In genomic region chrX:65783746-65784145, GRCh38 we compare ENCODE assay signal across 24 cellular contexts.
DNase-seq lines count a peak whose midpoint lies in the region; ATAC-seq, FAIRE-seq and TF ChIP-seq lines count a peak whose summit lies in the region.
"Had no signal": no experiment of that assay in that cellular context is flagged by ENCODE, and none has a peak within 500 bp of the region (broad histone marks: within the 10 kb centered on the region; RNA-seq: fewer than 3 reads in every experiment).

No MANE protein-coding gene starts in this region.

- no peaks in the 10 kb centered on the region for H3K27me3 Mint-ChIP-seq in activated T-helper 1 cell treated with anti-CD3 and anti-CD28 coated beads, Interleukin-12 subunit alpha, Interleukin-12 subunit beta, Interleukin-2, Interleukin-4 antibody, amounts not matched to agents 30 ng/mL and 10 ng/mL and 1 ng/mL, durations not matched to agents 14 hours and 24 hours and 36 hours (ENCODE audit: insufficient read depth)
- H3K27me3 Mint-ChIP-seq: activated naive CD8-positive, alpha-beta T cell treated with anti-CD3 and anti-CD28 coated beads, Interleukin-2, amount 10 ng/mL, durations not matched to agents 7 days and 5 days; CD4-positive, CD25-positive, alpha-beta regulatory T cell; central memory CD8-positive, alpha-beta T cell; type B pancreatic cell had no signal

- no peak for TF ChIP-seq POLR2A in GM12892 (IDR thresholded peaks at IDR 0.05; ENCODE audit: low read depth, low read length)

- H3K36me3 Mint-ChIP-seq in activated T-helper 1 cell treated with anti-CD3 and anti-CD28 coated beads, Interleukin-12 subunit alpha, Interleukin-12 subunit beta, Interleukin-2, Interleukin-4 antibody, amounts not matched to agents 30 ng/mL and 10 ng/mL and 1 ng/mL, durations not matched to agents 14 hours and 24 hours and 36 hours (ENCODE audit: low read depth): no peaks in the 10 kb centered on the region
- H3K36me3 Mint-ChIP-seq: activated naive CD8-positive, alpha-beta T cell treated with anti-CD3 and anti-CD28 coated beads, Interleukin-2, amount 10 ng/mL, durations not matched to agents 7 days and 5 days; CD4-positive, CD25-positive, alpha-beta regulatory T cell; type B pancreatic cell had no signal

- H3K27ac Mint-ChIP-seq in activated T-helper 1 cell treated with anti-CD3 and anti-CD28 coated beads, Interleukin-12 subunit alpha, Interleukin-12 subunit beta, Interleukin-2, Interleukin-4 antibody, amounts not matched to agents 30 ng/mL and 10 ng/mL and 1 ng/mL, durations not matched to agents 14 hours and 24 hours and 36 hours: peak overlapping the region; percentile 70
- H3K27ac Mint-ChIP-seq: activated naive CD8-positive, alpha-beta T cell treated with anti-CD3 and anti-CD28 coated beads, Interleukin-2, amount 10 ng/mL, durations not matched to agents 7 days and 5 days; CD4-positive, CD25-positive, alpha-beta regulatory T cell; type B pancreatic cell had no signal

- peak overlapping the region; percentile 22 for H3K4me3 Mint-ChIP-seq in activated T-helper 1 cell treated with anti-CD3 and anti-CD28 coated beads, Interleukin-12 subunit alpha, Interleukin-12 subunit beta, Interleukin-2, Interleukin-4 antibody, amounts not matched to agents 30 ng/mL and 10 ng/mL and 1 ng/mL, durations not matched to agents 14 hours and 24 hours and 36 hours
- H3K4me3 Mint-ChIP-seq: activated naive CD8-positive, alpha-beta T cell treated with anti-CD3 and anti-CD28 coated beads, Interleukin-2, amount 10 ng/mL, durations not matched to agents 7 days and 5 days; CD4-positive, CD25-positive, alpha-beta regulatory T cell; central memory CD8-positive, alpha-beta T cell; neural crest cell; type B pancreatic cell had no signal

- H3K9me3 Mint-ChIP-seq in activated T-helper 1 cell treated with anti-CD3 and anti-CD28 coated beads, Interleukin-12 subunit alpha, Interleukin-12 subunit beta, Interleukin-2, Interleukin-4 antibody, amounts not matched to agents 30 ng/mL and 10 ng/mL and 1 ng/mL, durations not matched to agents 14 hours and 24 hours and 36 hours: no peaks in the 10 kb centered on the region
- H3K9me3 Mint-ChIP-seq: activated naive CD8-positive, alpha-beta T cell treated with anti-CD3 and anti-CD28 coated beads, Interleukin-2, amount 10 ng/mL, durations not matched to agents 7 days and 5 days; central memory CD8-positive, alpha-beta T cell; neural crest cell; type B pancreatic cell had no signal

- FAIRE-seq in GM12892 (lab: Jason Lieb, UNC): peak; percentile 30
- FAIRE-seq: endothelial cell of umbilical vein had no signal

- no peak for DNase-seq in GM12892 (ENCODE audit: insufficient read length)
- no peak for DNase-seq in activated T-helper 1 cell treated with anti-CD3 and anti-CD28 coated beads, Interleukin-12 subunit alpha, Interleukin-12 subunit beta, Interleukin-2, Interleukin-4 antibody, amounts not matched to agents 30 ng/mL and 10 ng/mL and 1 ng/mL, durations not matched to agents 14 hours and 24 hours and 36 hours (ENCODE audit: low spot score)
- no peak for DNase-seq in nucleus accumbens (lab: John Stamatoyannopoulos, UW)
- DNase-seq in NCI-H510A treated with DMSO at 0.1 percent for 48 hours (lab: John Stamatoyannopoulos, UW): no peak
- DNase-seq in AG20443 (ENCODE audit: low spot score): no peak
- DNase-seq: activated CD4-positive, alpha-beta T cell treated with anti-CD3 and anti-CD28 coated beads for 4 hours; activated naive CD8-positive, alpha-beta T cell treated with anti-CD3 and anti-CD28 coated beads, Interleukin-2, amount 10 ng/mL, durations not matched to agents 7 days and 5 days; CD4-positive, CD25-positive, alpha-beta regulatory T cell; DMS 273 treated with DMSO at 0.1 percent for 48 hours; GOT3; IMR-90; kidney glomerular epithelial cell; NCI-H1048; NCI-H187 treated with DMSO at 0.1 percent for 48 hours; NCI-H69; posterior cingulate gyrus; right lobe of liver had no signal

- intact Hi-C loops in activated T-helper 1 cell treated with anti-CD3 and anti-CD28 coated beads, Interleukin-12 subunit alpha, Interleukin-12 subunit beta, Interleukin-2, Interleukin-4 antibody, amounts not matched to agents 30 ng/mL and 10 ng/mL and 1 ng/mL, durations not matched to agents 14 hours and 24 hours and 36 hours (cut with micrococcal nuclease): loop anchor here (1.0 to 2.0 kb wide), 2 partner anchors 21 to 33 kb away; no protein-coding TSS in a partner anchor

- peak; percentile 58 for ATAC-seq in GM19023 (IDR thresholded peaks at IDR 0.05; ENCODE audit: unreplicated experiment)
- ATAC-seq in HG02759 (IDR thresholded peaks at IDR 0.05; ENCODE audit: unreplicated experiment): peak; percentile 56
- ATAC-seq in GM19324 (IDR thresholded peaks at IDR 0.05; ENCODE audit: low FRiP score, unreplicated experiment): no peak
- ATAC-seq: right lobe of liver had no signal

- H3K4me1 Mint-ChIP-seq in activated T-helper 1 cell treated with anti-CD3 and anti-CD28 coated beads, Interleukin-12 subunit alpha, Interleukin-12 subunit beta, Interleukin-2, Interleukin-4 antibody, amounts not matched to agents 30 ng/mL and 10 ng/mL and 1 ng/mL, durations not matched to agents 14 hours and 24 hours and 36 hours (ENCODE audit: low read depth): peaks cover 24% of the 10 kb centered on the region
- H3K4me1 Mint-ChIP-seq: neural crest cell had no signal
